8 cellular contexts compared by ENCODE assay signal in the genomic region with DNA sequence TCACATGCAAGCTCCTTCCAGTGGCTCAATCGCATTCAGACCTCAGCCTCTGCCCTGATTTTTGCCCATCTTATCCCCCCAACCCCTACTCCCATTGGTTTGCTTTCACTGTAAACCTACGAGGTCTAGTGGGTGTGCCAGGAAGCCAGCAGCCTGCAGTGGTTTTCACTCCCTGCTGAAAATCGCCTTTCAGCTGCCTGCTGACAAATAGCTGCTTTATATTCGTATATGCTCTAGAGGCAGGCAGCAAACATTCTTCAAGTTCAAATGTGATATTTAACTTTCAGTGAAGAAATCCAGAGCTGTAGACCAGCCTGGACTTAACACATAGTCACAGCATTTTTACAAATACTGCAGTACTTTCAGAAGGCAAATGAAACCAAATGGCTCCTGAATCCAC.
DNase-seq lines count a peak whose midpoint lies in the region; ATAC-seq lines count a peak whose summit lies in the region.

No MANE protein-coding gene starts in this region.

- peaks cover 83% of the 10 kb centered on the region for H3K4me1 Mint-ChIP-seq in activated naive CD8-positive, alpha-beta T cell treated with anti-CD3 and anti-CD28 coated beads, Interleukin-2, amount 50 U/mL, for 24 hours

- H3K27me3 Mint-ChIP-seq in activated naive CD8-positive, alpha-beta T cell treated with anti-CD3 and anti-CD28 coated beads, Interleukin-2, amount 50 U/mL, for 24 hours, result no peaks in the 10 kb centered on the region

- peaks cover 23% of the 10 kb centered on the region for H3K36me3 Mint-ChIP-seq in activated naive CD8-positive, alpha-beta T cell treated with anti-CD3 and anti-CD28 coated beads, Interleukin-2, amount 50 U/mL, for 24 hours (ENCODE audit: low read depth)

- H3K4me3 Mint-ChIP-seq in activated naive CD8-positive, alpha-beta T cell treated with anti-CD3 and anti-CD28 coated beads, Interleukin-2, amount 50 U/mL, for 24 hours, result peak overlapping the region; percentile 73

- ATAC-seq in activated naive CD8-positive, alpha-beta T cell treated with anti-CD3 and anti-CD28 coated beads, Interleukin-2, amount 50 U/mL, for 24 hours, result no peak
- ATAC-seq in HG03521 (IDR thresholded peaks at IDR 0.05; ENCODE audit: unreplicated experiment) (no peak), HG02642 (IDR thresholded peaks at IDR 0.05; ENCODE audit: poor library complexity, unreplicated experiment) (no peak)

- H3K27ac ChIP-seq in substantia nigra (ENCODE audit: low read depth, low read length, poor library complexity, severe bottlenecking), result peak overlapping the region; percentile 47

- peak overlapping the region; percentile 81 for H3K27ac Mint-ChIP-seq in activated naive CD8-positive, alpha-beta T cell treated with anti-CD3 and anti-CD28 coated beads, Interleukin-2, amount 50 U/mL, for 24 hours

- peaks cover 7% of the 10 kb centered on the region for H3K9me3 Mint-ChIP-seq in activated naive CD8-positive, alpha-beta T cell treated with anti-CD3 and anti-CD28 coated beads, Interleukin-2, amount 50 U/mL, for 24 hours

- DNase-seq in stimulated activated CD4-positive, alpha-beta T cell treated with anti-CD3 and anti-CD28 coated beads, Interleukin-15, amount 100 ng/mL, for 24 hours, result peak; percentile 27
- no peak for DNase-seq in stimulated activated CD4-positive, alpha-beta T cell treated with anti-CD3 and anti-CD28 coated beads, Interleukin-4, amount 100 ng/mL, for 1 hour
- peak; percentile 28 for DNase-seq in activated naive CD8-positive, alpha-beta T cell treated with anti-CD3 and anti-CD28 coated beads, Interleukin-2, amount 50 U/mL, for 24 hours
- DNase-seq in left kidney (ENCODE audit: low read depth, low spot score), result peak; percentile 38
- DNase-seq in substantia nigra (lab: John Stamatoyannopoulos, UW), result peak in 11 of 49 donors; percentile 1 to 21 (median 7)
- DNase-seq in SKM-1 (lab: John Stamatoyannopoulos, UW; ENCODE audit: unreplicated experiment), result no peak

Comparison
In these comparisons a context has a peak if more than half of its experiments do, and no peak if none do; other contexts are left out.
1. DNase-seq: peak in stimulated activated CD4-positive, alpha-beta T cell treated with anti-CD3 and anti-CD28 coated beads, Interleukin-15, amount 100 ng/mL, for 24 hours (single experiment), activated naive CD8-positive, alpha-beta T cell treated with anti-CD3 and anti-CD28 coated beads, Interleukin-2, amount 50 U/mL, for 24 hours (single experiment) and left kidney (single experiment); none in stimulated activated CD4-positive, alpha-beta T cell treated with anti-CD3 and anti-CD28 coated beads, Interleukin-4, amount 100 ng/mL, for 1 hour (single experiment) and SKM-1 (single experiment).